In genomic region chr17:6713130-6713917, GRCh38 we compare ENCODE assay signal across 1 cellular context.
TF ChIP-seq lines count a peak whose summit lies in the region.

SLC13A5 (minus strand) TSS chr17:6713369; CDS start chr17:6713333, 36 bp downstream.

TF ChIP-seq in HepG2, 621 proteins besides CTCF, POLR2A, EP300 and RAD21 (continued from another document and continues in another):
- TF ChIP-seq ZNF770 (CRISPR knock-in tag; IDR thresholded peaks at IDR 0.05), result 0 out of 2 replicates have a peak, but pooled peaks have one; percentile 58
- no peak for TF ChIP-seq FUBP1 (CRISPR knock-in tag; IDR thresholded peaks at IDR 0.05; ENCODE audit: borderline replicate concordance)
- no peak for TF ChIP-seq NFE2L1 (CRISPR knock-in tag; IDR thresholded peaks at IDR 0.05; ENCODE audit: borderline replicate concordance)
- no peak for TF ChIP-seq ZFP62 (CRISPR knock-in tag; IDR thresholded peaks at IDR 0.05)
- TF ChIP-seq ZNF660 (CRISPR knock-in tag; IDR thresholded peaks at IDR 0.05; ENCODE audit: borderline replicate concordance, low read depth), result no peak
- TF ChIP-seq ZNF513 (CRISPR knock-in tag; conservative IDR thresholded peaks at IDR 0.05), result no peak
- TF ChIP-seq ZNF263 (CRISPR knock-in tag; IDR thresholded peaks at IDR 0.05), result peak; percentile 74
- TF ChIP-seq RXRA (CRISPR knock-in tag; IDR thresholded peaks at IDR 0.05), result peak; percentile 65
- TF ChIP-seq PHF20 (CRISPR knock-in tag; IDR thresholded peaks at IDR 0.05), result peak; percentile 37; the same call in 1 of the 2 replicates
- TF ChIP-seq NONO (IDR thresholded peaks at IDR 0.05), result no peak
- TF ChIP-seq NONO (CRISPR knock-in tag; conservative IDR thresholded peaks at IDR 0.05), result peak; percentile 92
- TF ChIP-seq, protein P1, sequence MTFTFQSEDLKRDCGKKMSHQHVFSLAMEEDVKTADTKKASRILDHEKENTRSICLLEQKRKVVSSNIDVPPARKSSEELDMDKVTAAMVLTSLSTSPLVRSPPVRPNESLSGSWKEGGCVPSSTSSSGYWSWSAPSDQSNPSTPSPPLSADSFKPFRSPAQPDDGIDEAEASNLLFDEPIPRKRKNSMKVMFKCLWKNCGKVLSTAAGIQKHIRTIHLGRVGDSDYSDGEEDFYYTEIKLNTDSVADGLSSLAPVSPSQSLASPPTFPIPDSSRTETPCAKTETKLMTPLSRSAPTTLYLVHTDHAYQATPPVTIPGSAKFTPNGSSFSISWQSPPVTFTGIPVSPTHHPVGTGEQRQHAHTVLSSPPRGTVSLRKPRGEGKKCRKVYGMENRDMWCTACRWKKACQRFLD (CRISPR knock-in tag; IDR thresholded peaks at IDR 0.05; ENCODE audit: borderline replicate concordance), result no peak
- TF ChIP-seq, protein P2, sequence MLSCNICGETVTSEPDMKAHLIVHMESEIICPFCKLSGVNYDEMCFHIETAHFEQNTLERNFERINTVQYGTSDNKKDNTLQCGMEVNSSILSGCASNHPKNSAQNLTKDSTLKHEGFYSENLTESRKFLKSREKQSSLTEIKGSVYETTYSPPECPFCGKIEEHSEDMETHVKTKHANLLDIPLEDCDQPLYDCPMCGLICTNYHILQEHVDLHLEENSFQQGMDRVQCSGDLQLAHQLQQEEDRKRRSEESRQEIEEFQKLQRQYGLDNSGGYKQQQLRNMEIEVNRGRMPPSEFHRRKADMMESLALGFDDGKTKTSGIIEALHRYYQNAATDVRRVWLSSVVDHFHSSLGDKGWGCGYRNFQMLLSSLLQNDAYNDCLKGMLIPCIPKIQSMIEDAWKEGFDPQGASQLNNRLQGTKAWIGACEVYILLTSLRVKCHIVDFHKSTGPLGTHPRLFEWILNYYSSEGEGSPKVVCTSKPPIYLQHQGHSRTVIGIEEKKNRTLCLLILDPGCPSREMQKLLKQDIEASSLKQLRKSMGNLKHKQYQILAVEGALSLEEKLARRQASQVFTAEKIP (CRISPR knock-in tag; IDR thresholded peaks at IDR 0.05; ENCODE audit: borderline replicate concordance), result no peak
- TF ChIP-seq, protein P3, sequence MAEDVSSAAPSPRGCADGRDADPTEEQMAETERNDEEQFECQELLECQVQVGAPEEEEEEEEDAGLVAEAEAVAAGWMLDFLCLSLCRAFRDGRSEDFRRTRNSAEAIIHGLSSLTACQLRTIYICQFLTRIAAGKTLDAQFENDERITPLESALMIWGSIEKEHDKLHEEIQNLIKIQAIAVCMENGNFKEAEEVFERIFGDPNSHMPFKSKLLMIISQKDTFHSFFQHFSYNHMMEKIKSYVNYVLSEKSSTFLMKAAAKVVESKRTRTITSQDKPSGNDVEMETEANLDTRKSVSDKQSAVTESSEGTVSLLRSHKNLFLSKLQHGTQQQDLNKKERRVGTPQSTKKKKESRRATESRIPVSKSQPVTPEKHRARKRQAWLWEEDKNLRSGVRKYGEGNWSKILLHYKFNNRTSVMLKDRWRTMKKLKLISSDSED (CRISPR knock-in tag; IDR thresholded peaks at IDR 0.05), result no peak
- peak; percentile 77; the same call in 1 of the 2 replicates for TF ChIP-seq MED13 (CRISPR knock-in tag; IDR thresholded peaks at IDR 0.05)
- peak; percentile 62; the same call in 1 of the 2 replicates for TF ChIP-seq ZNF121 (CRISPR knock-in tag; IDR thresholded peaks at IDR 0.05)
- no peak for TF ChIP-seq JDP2 (CRISPR knock-in tag; IDR thresholded peaks at IDR 0.05; ENCODE audit: borderline replicate concordance)
- TF ChIP-seq ZNF724P (CRISPR knock-in tag; IDR thresholded peaks at IDR 0.05; ENCODE audit: borderline replicate concordance), result peak; percentile 85
- TF ChIP-seq PCBP2 (optimal IDR thresholded peaks at IDR 0.05; ENCODE audit: low read depth, low read length, poor library complexity, severe bottlenecking), result no peak
- TF ChIP-seq, protein P4, sequence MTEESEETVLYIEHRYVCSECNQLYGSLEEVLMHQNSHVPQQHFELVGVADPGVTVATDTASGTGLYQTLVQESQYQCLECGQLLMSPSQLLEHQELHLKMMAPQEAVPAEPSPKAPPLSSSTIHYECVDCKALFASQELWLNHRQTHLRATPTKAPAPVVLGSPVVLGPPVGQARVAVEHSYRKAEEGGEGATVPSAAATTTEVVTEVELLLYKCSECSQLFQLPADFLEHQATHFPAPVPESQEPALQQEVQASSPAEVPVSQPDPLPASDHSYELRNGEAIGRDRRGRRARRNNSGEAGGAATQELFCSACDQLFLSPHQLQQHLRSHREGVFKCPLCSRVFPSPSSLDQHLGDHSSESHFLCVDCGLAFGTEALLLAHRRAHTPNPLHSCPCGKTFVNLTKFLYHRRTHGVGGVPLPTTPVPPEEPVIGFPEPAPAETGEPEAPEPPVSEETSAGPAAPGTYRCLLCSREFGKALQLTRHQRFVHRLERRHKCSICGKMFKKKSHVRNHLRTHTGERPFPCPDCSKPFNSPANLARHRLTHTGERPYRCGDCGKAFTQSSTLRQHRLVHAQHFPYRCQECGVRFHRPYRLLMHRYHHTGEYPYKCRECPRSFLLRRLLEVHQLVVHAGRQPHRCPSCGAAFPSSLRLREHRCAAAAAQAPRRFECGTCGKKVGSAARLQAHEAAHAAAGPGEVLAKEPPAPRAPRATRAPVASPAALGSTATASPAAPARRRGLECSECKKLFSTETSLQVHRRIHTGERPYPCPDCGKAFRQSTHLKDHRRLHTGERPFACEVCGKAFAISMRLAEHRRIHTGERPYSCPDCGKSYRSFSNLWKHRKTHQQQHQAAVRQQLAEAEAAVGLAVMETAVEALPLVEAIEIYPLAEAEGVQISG (CRISPR knock-in tag; IDR thresholded peaks at IDR 0.05), result peak; percentile 82
- peak; percentile 85; the same call in 1 of the 2 replicates for TF ChIP-seq ARID5B (CRISPR knock-in tag; IDR thresholded peaks at IDR 0.05)
- peak; percentile 51; the same call in 1 of the 2 replicates for TF ChIP-seq TBX2 (CRISPR knock-in tag; IDR thresholded peaks at IDR 0.05; ENCODE audit: borderline replicate concordance)
- TF ChIP-seq GPN1 (CRISPR knock-in tag; IDR thresholded peaks at IDR 0.05; ENCODE audit: borderline replicate concordance), result no peak
- no peak; the same call in 1 of the 2 replicates for TF ChIP-seq BCL3 (CRISPR knock-in tag; IDR thresholded peaks at IDR 0.05)
- TF ChIP-seq, protein P5, sequence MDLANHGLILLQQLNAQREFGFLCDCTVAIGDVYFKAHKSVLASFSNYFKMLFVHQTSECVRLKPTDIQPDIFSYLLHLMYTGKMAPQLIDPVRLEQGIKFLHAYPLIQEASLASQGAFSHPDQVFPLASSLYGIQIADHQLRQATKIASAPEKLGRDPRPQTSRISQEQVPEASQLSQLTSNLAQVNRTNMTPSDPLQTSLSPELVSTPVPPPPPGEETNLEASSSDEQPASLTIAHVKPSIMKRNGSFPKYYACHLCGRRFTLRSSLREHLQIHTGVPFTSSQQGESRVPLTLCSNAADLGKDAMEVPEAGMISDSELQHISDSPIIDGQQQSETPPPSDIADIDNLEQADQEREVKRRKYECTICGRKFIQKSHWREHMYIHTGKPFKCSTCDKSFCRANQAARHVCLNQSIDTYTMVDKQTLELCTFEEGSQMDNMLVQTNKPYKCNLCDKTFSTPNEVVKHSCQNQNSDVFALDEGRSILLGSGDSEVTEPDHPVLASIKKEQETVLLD (CRISPR knock-in tag; IDR thresholded peaks at IDR 0.05; ENCODE audit: low read depth), result no peak
- no peak for TF ChIP-seq ZNF674 (CRISPR knock-in tag; IDR thresholded peaks at IDR 0.05; ENCODE audit: low read depth)
- TF ChIP-seq EED (CRISPR knock-in tag; IDR thresholded peaks at IDR 0.05), result no peak
- 0 out of 2 replicates have a peak, but pooled peaks have one; percentile 28 for TF ChIP-seq SIX4 (CRISPR knock-in tag; IDR thresholded peaks at IDR 0.05)
- no peak; the same call in 1 of the 2 replicates for TF ChIP-seq KAT7 (CRISPR knock-in tag; IDR thresholded peaks at IDR 0.05; ENCODE audit: borderline replicate concordance)
- no peak for TF ChIP-seq SOX6 (IDR thresholded peaks at IDR 0.05)
- TF ChIP-seq SOX6 (CRISPR knock-in tag; IDR thresholded peaks at IDR 0.05), result peak; percentile 79
- no peak for TF ChIP-seq KAT2B (IDR thresholded peaks at IDR 0.05; ENCODE audit: borderline replicate concordance, low read depth, low read length)
- TF ChIP-seq ZMYM4 (CRISPR knock-in tag; IDR thresholded peaks at IDR 0.05), result peak; percentile 87
- no peak for TF ChIP-seq EZH2 (conservative IDR thresholded peaks at IDR 0.05; ENCODE audit: low read depth, low read length)
- peak; percentile 33; the same call in 1 of the 2 replicates for TF ChIP-seq MTA1 (CRISPR knock-in tag; IDR thresholded peaks at IDR 0.05; ENCODE audit: borderline replicate concordance)
- no peak; the same call in 1 of the 2 replicates for TF ChIP-seq ZNF629 (CRISPR knock-in tag; conservative IDR thresholded peaks at IDR 0.05)
- TF ChIP-seq ZNF883 (CRISPR knock-in tag; IDR thresholded peaks at IDR 0.05; ENCODE audit: not compliant biosample characterization), result no peak
- no peak for TF ChIP-seq ELF1 (CRISPR knock-in tag; IDR thresholded peaks at IDR 0.05)
- TF ChIP-seq, protein P6, sequence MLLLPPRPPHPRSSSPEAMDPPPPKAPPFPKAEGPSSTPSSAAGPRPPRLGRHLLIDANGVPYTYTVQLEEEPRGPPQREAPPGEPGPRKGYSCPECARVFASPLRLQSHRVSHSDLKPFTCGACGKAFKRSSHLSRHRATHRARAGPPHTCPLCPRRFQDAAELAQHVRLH (CRISPR knock-in tag; IDR thresholded peaks at IDR 0.05; ENCODE audit: borderline replicate concordance, low read depth), result peak; percentile 57
- TF ChIP-seq ZMAT3 (CRISPR knock-in tag; conservative IDR thresholded peaks at IDR 0.05), result peak; percentile 85
- TF ChIP-seq FOSL2 (CRISPR knock-in tag; IDR thresholded peaks at IDR 0.05), result peak; percentile 39; the same call in 1 of the 2 replicates
